Comparison of ENCODE assay signal across 2 cellular contexts in the genomic region with DNA sequence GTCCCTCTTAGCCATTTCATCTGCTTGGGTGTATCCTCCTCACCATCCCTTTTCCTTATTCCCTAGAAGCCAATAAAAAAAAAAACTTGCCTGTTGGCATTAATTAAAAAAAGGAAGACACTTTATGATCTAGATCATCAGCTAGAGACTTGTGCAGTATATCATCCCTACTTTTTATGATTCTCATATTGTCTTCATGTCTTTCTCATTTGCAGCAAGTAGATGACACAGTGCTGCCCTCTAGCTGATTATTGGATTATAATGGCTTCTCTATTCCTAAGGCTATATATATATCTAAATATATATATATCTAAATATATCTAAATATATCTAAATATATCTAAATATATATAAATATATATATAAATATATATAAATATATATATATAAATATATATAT.
TF ChIP-seq lines count a peak whose summit lies in the region.

No MANE protein-coding gene starts in this region.

TF ChIP-seq in GM23338, 12 proteins besides CTCF, POLR2A, EP300 and RAD21 (continued from another document):
- TF ChIP-seq ZNF462 (CRISPR knock-in tag; IDR thresholded peaks at IDR 0.05), result no peak
- TF ChIP-seq STAT1 (IDR thresholded peaks at IDR 0.05; ENCODE audit: unreplicated experiment), result no peak
- no peak for TF ChIP-seq ZNF114 (CRISPR knock-in tag; IDR thresholded peaks at IDR 0.05)

TF ChIP-seq in H1, 55 proteins besides CTCF, POLR2A, EP300 and RAD21 (continued from another document):
- no peak for TF ChIP-seq ATF2 (IDR thresholded peaks at IDR 0.05; ENCODE audit: low read length)
- no peak for TF ChIP-seq RFX5 (IDR thresholded peaks at IDR 0.05; ENCODE audit: borderline replicate concordance, low read depth, low read length)
- TF ChIP-seq SUZ12 (IDR thresholded peaks at IDR 0.05; ENCODE audit: low read length), result no peak
- TF ChIP-seq SIX5 (IDR thresholded peaks at IDR 0.05; ENCODE audit: low read depth, low read length), result no peak
- no peak for TF ChIP-seq CBX5 (IDR thresholded peaks at IDR 0.05; ENCODE audit: low read depth, low read length)
- no peak for TF ChIP-seq SP4 (IDR thresholded peaks at IDR 0.05; ENCODE audit: low read length)
- TF ChIP-seq POU5F1 (IDR thresholded peaks at IDR 0.05; ENCODE audit: low read depth, low read length), result no peak
- no peak for TF ChIP-seq ASH2L (IDR thresholded peaks at IDR 0.05; ENCODE audit: low read length)
- TF ChIP-seq MAFK (IDR thresholded peaks at IDR 0.05; ENCODE audit: low read depth, low read length), result no peak
- no peak for TF ChIP-seq NANOG (IDR thresholded peaks at IDR 0.05; ENCODE audit: insufficient read depth, low read depth, low read length, poor library complexity, severe bottlenecking)
TF ChIP-seq in H1: peak in this region for 0.
